Comparison of ENCODE assay signal across 23 cellular contexts in the genomic region with DNA sequence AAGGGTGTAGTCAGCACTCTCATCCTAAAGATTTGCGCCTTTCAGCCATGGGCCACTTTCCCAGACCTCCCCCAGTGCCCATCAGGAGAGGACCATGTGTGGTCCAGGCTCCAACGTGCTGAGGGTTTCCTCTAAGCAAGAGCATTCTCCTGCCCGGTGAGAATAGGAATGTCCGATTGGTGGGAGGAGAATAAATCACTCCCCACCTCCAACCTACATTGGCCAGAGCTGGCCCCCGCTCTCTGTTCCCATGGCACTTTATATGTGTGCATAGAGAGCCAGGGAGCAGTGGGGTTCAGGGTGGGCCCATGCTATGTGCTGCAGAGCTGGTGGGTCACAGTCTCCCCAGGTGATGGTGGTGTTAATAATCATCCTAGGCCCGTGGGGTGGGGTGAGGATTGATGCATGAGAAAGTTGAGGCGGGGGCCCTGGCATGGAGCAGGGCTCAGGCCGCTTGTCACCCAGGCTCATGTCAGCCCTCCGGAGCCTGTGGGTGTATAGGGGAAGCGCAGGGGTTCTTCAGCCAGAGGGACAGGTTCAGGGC. TPM values are rescaled to one million over a fixed set of nuclear protein-coding genes. Genes with fewer than 3 reads are reported as not detected.
"Had no signal": no experiment of that assay in that cellular context is flagged by ENCODE, and none has a peak within 500 bp of the region (broad histone marks: within the 10 kb centered on the region; RNA-seq: fewer than 3 reads in every experiment).

No MANE protein-coding gene starts in this region.

- H3K27ac Mint-ChIP-seq: activated CD8-positive, alpha-beta T cell treated with anti-CD3 and anti-CD28 coated beads for 36 hours; activated naive CD8-positive, alpha-beta T cell treated with anti-CD3 and anti-CD28 coated beads, Interleukin-2, amount 10 ng/mL, durations not matched to agents 7 days and 5 days; natural killer cell treated with Interleukin-12 subunit alpha and Interleukin-12 subunit beta and Interleukin-15 and Interleukin-18, amount 100 ng/mL, for 72 hours; stimulated activated naive CD8-positive, alpha-beta T cell treated with anti-CD3 and anti-CD28 coated beads, Interleukin-15, Interleukin-2, amounts not matched to agents 100 ng/mL and 50 ng/mL, for 24 hours; T-cell; T-helper 2 cell treated with Interferon-gamma antibody and Interleukin-4, amounts not matched to agents 5 μg/mL and 100 μg/mL, for 36 hours had no signal

- DNase-seq: activated naive CD4-positive, alpha-beta T cell; activated T-cell treated with anti-CD3 and anti-CD28 coated beads, Interleukin-2, amount 50 U/mL, for 1 hour; amniotic stem cell; cerebellar nuclear complex; cortex of kidney; heart right ventricle; mammary epithelial cell; stimulated activated CD4-positive, alpha-beta T cell treated with anti-CD3 and anti-CD28 coated beads, Interleukin-12 subunit alpha, Interleukin-12 subunit beta, amount 100 ng/mL, for 4 hours; stimulated activated CD4-positive, alpha-beta T cell treated with anti-CD3 and anti-CD28 coated beads, Interleukin-4, amount 100 ng/mL, for 4 hours; substantia nigra; T-cell had no signal

- H3K4me1 ChIP-seq: breast epithelium, heart right ventricle, left lung, psoas muscle, right atrium auricular region, uterus had no signal

- H3K9me3 Mint-ChIP-seq: stimulated activated naive CD8-positive, alpha-beta T cell treated with anti-CD3 and anti-CD28 coated beads, Interleukin-15, Interleukin-2, amounts not matched to agents 100 ng/mL and 50 ng/mL, for 24 hours; T-helper 2 cell treated with Interferon-gamma antibody and Interleukin-4, amounts not matched to agents 5 μg/mL and 100 μg/mL, for 36 hours had no signal

- H3K27me3 ChIP-seq: right atrium auricular region, uterus had no signal

- H3K36me3 Mint-ChIP-seq: activated naive CD8-positive, alpha-beta T cell treated with anti-CD3 and anti-CD28 coated beads, Interleukin-2, amount 10 ng/mL, durations not matched to agents 7 days and 5 days; T-cell had no signal

- H3K4me3 Mint-ChIP-seq: activated CD8-positive, alpha-beta T cell treated with anti-CD3 and anti-CD28 coated beads for 36 hours; activated naive CD8-positive, alpha-beta T cell treated with anti-CD3 and anti-CD28 coated beads, Interleukin-2, amount 10 ng/mL, durations not matched to agents 7 days and 5 days; natural killer cell treated with Interleukin-12 subunit alpha and Interleukin-12 subunit beta and Interleukin-15 and Interleukin-18, amount 100 ng/mL, for 72 hours; stimulated activated naive CD8-positive, alpha-beta T cell treated with anti-CD3 and anti-CD28 coated beads, Interleukin-15, Interleukin-2, amounts not matched to agents 100 ng/mL and 50 ng/mL, for 24 hours; T-cell; T-helper 2 cell treated with Interferon-gamma antibody and Interleukin-4, amounts not matched to agents 5 μg/mL and 100 μg/mL, for 36 hours had no signal

- H3K36me3 ChIP-seq: breast epithelium, heart right ventricle, left lung, right atrium auricular region, tibial nerve, uterus, WERI-Rb-1 had no signal

- H3K27ac ChIP-seq: breast epithelium, heart right ventricle, left lung, psoas muscle, right atrium auricular region, tibial nerve, uterus, WERI-Rb-1 had no signal

- ATAC-seq: activated CD8-positive, alpha-beta T cell treated with anti-CD3 and anti-CD28 coated beads for 36 hours; natural killer cell treated with Interleukin-12 subunit alpha and Interleukin-12 subunit beta and Interleukin-15 and Interleukin-18, amount 100 ng/mL, for 72 hours; psoas muscle; T-cell had no signal

- H3K4me3 ChIP-seq: breast epithelium, heart right ventricle, left lung, psoas muscle, right atrium auricular region, tibial nerve, uterus had no signal

- H3K9me3 ChIP-seq: breast epithelium, left lung, psoas muscle, right atrium auricular region, tibial nerve, uterus had no signal

RNA-seq across cellular contexts. Expression of gene SORCS2, which starts 6.8 kb away (rescaled TPM):
- total RNA-seq: activated naive CD8-positive, alpha-beta T cell treated with anti-CD3 and anti-CD28 coated beads, Interleukin-2, amount 10 ng/mL, durations not matched to agents 7 days and 5 days had no signal
